1 cellular context compared by ENCODE assay signal in genomic region chr13:20831933-20832332, GRCh38.
A peak's percentile ranks its signal among the peaks of the same experiment; 100 is the strongest.
TF ChIP-seq lines count a peak whose summit lies in the region.

No MANE protein-coding gene starts in this region.

TF ChIP-seq in HEK293, 187 proteins besides CTCF, POLR2A, EP300 and RAD21:
- TF ChIP-seq KLF9 (tag by site-specific recombination; IDR thresholded peaks at IDR 0.05; ENCODE audit: low read depth) (no peak), ZNF658 (tag by site-specific recombination; IDR thresholded peaks at IDR 0.05) (no peak), ZNF785 (tag by site-specific recombination; IDR thresholded peaks at IDR 0.05) (no peak), HIC1 (tag by site-specific recombination; IDR thresholded peaks at IDR 0.05) (no peak), SP7 (tag by site-specific recombination; IDR thresholded peaks at IDR 0.05) (peak; percentile 82), KLF7 (tag by site-specific recombination; IDR thresholded peaks at IDR 0.05; ENCODE audit: borderline replicate concordance) (no peak), SP3 (tag by site-specific recombination; IDR thresholded peaks at IDR 0.05) (no peak), ZNF560 (tag by site-specific recombination; IDR thresholded peaks at IDR 0.05; ENCODE audit: borderline replicate concordance) (no peak), SP2 (tag by site-specific recombination; IDR thresholded peaks at IDR 0.05) (no peak), ZBTB17 (tag by site-specific recombination; IDR thresholded peaks at IDR 0.05) (peak; percentile 49; the same call in 1 of the 2 replicates), ZNF324 (tag by site-specific recombination; IDR thresholded peaks at IDR 0.05) (no peak), ZNF571 (tag by site-specific recombination; IDR thresholded peaks at IDR 0.05) (no peak), ZNF398 (tag by site-specific recombination; IDR thresholded peaks at IDR 0.05) (no peak), ZNF670 (tag by site-specific recombination; IDR thresholded peaks at IDR 0.05; ENCODE audit: low read depth) (no peak), ZBTB8A (tag by site-specific recombination; IDR thresholded peaks at IDR 0.05) (no peak), KLF10 (tag by site-specific recombination; IDR thresholded peaks at IDR 0.05) (no peak), RBAK (tag by site-specific recombination; IDR thresholded peaks at IDR 0.05) (no peak), PRDM1 (tag by site-specific recombination; IDR thresholded peaks at IDR 0.05) (peak; percentile 26; the same call in 1 of the 2 replicates), OVOL3 (tag by site-specific recombination; IDR thresholded peaks at IDR 0.05) (no peak), ZNF660 (tag by site-specific recombination; IDR thresholded peaks at IDR 0.05) (no peak), INSM2 (tag by site-specific recombination; IDR thresholded peaks at IDR 0.05) (no peak), GLIS2 (tag by site-specific recombination; IDR thresholded peaks at IDR 0.05) (no peak), ZSCAN5A (tag by site-specific recombination; IDR thresholded peaks at IDR 0.05) (no peak), ZBTB48 (tag by site-specific recombination; IDR thresholded peaks at IDR 0.05) (no peak)
TF ChIP-seq in HEK293: peak in this region for 3.
